22 cellular contexts compared by ENCODE assay signal in genomic region chr19:54310543-54310942, GRCh38. TPM values are rescaled to one million over a fixed set of nuclear protein-coding genes. Genes with fewer than 3 reads are reported as not detected.
DNase-seq lines count a peak whose midpoint lies in the region; ATAC-seq and TF ChIP-seq lines count a peak whose summit lies in the region.
"Had no signal": no experiment of that assay in that cellular context is flagged by ENCODE, and none has a peak within 500 bp of the region (broad histone marks: within the 10 kb centered on the region; RNA-seq: fewer than 3 reads in every experiment).

No MANE protein-coding gene starts in this region.

- H3K27ac Mint-ChIP-seq in CD14-positive monocyte: no peak overlapping the region
- H3K27ac Mint-ChIP-seq: CD4-positive, alpha-beta memory T cell; H9 had no signal

- peaks cover 64% of the 10 kb centered on the region for H3K4me1 Mint-ChIP-seq in CD14-positive monocyte
- H3K4me1 Mint-ChIP-seq: H9 had no signal

- H3K36me3 Mint-ChIP-seq in CD14-positive monocyte: peaks cover 50 to 60% of the 10 kb centered on the region in 2 donors
- H3K36me3 Mint-ChIP-seq: CD4-positive, alpha-beta memory T cell had no signal

- H3K9me3 ChIP-seq in left lung: no peaks in the 10 kb centered on the region
- H3K9me3 ChIP-seq: A549, BE2C had no signal

- H3K9me3 Mint-ChIP-seq in CD14-positive monocyte: peaks cover 0 to 11% (median 0%) of the 10 kb centered on the region in 7 donors
- H3K9me3 Mint-ChIP-seq: CD4-positive, alpha-beta memory T cell had no signal

- TF ChIP-seq CTCF in CD14-positive monocyte (IDR thresholded peaks at IDR 0.05) (no peak), coronary artery (IDR thresholded peaks at IDR 0.05) (no peak), left lung (IDR thresholded peaks at IDR 0.05) (no peak)

- ATAC-seq in left lobe of liver (no peak), left lung (no peak), SK-N-SH treated with all-trans-retinoic acid at 6 μM for 48 hours (no peak), GM18907 (IDR thresholded peaks at IDR 0.05; ENCODE audit: unreplicated experiment) (no peak)
- ATAC-seq: HCT116 had no signal

- peaks cover 0 to 40% of the 10 kb centered on the region in 2 donors for H3K36me3 ChIP-seq in left lung
- H3K36me3 ChIP-seq: BE2C had no signal

- no peak overlapping the region for H3K27ac ChIP-seq in coronary artery
- H3K27ac ChIP-seq in left lung: no peak overlapping the region
- H3K27ac ChIP-seq: A549, GM23248 had no signal

- peak overlapping the region; percentile 34 to 79 for H3K4me3 Mint-ChIP-seq in CD14-positive monocyte
- H3K4me3 Mint-ChIP-seq: CD4-positive, alpha-beta memory T cell; H9 had no signal

- DNase-seq in CD14-positive monocyte (ENCODE audit: low spot score) (no peak), coronary artery (ENCODE audit: low spot score) (peak; percentile 43), left lobe of liver (ENCODE audit: low spot score) (peak; percentile 26), posterior vena cava (ENCODE audit: low spot score) (peak; percentile 50), left lung (no peak)
- DNase-seq: 8988T; ACHN; AML-193; BE2C; Calu3; CD4-positive, alpha-beta memory T cell; COR-L47; DMS153; DND-41; GM23248; H9 had no signal

- intact Hi-C loops in CD14-positive monocyte (cut with micrococcal nuclease) (loop anchor here (5.0 to 10.0 kb wide), 2 partner anchors 33 to 46 kb away; no protein-coding TSS in a partner anchor), posterior vena cava (cut with DNase I) (no loop called here), left lung (cut with DNase I) (no loop called here)

- peaks cover 0 to 4% (median 4%) of the 10 kb centered on the region in 3 donors for H3K27me3 Mint-ChIP-seq in CD14-positive monocyte (ENCODE audit: low read depth in 3 of 3)

- H3K4me1 ChIP-seq in left lung: peaks cover 0 to 46% of the 10 kb centered on the region in 2 donors
- H3K4me1 ChIP-seq: A549, BE2C had no signal

- peaks cover 0 to 67% of the 10 kb centered on the region in 2 donors for H3K27me3 ChIP-seq in left lung
- H3K27me3 ChIP-seq: BLaER1 treated with 17β-estradiol and CSF1 and Interleukin-3, amounts not matched to agents 10 nM and 100 nM had no signal

- H3K4me3 ChIP-seq in coronary artery: no peak overlapping the region
- H3K4me3 ChIP-seq in left lung: peak overlapping the region in 1 of 2 donors; percentile 48
- H3K4me3 ChIP-seq: A549, GM23248 had no signal

TF ChIP-seq in SK-N-SH treated with all-trans-retinoic acid at 6 μM for 48 hours, 23 proteins besides CTCF, POLR2A, EP300 and RAD21:
- TF ChIP-seq CSRNP3 (CRISPR knock-in tag; IDR thresholded peaks at IDR 0.05) (no peak), TCF4 (CRISPR knock-in tag; IDR thresholded peaks at IDR 0.05; ENCODE audit: borderline replicate concordance) (no peak), TOX (CRISPR knock-in tag; IDR thresholded peaks at IDR 0.05; ENCODE audit: borderline replicate concordance) (no peak), ZC3H10 (CRISPR knock-in tag; IDR thresholded peaks at IDR 0.05) (no peak), GLIS3 (CRISPR knock-in tag; IDR thresholded peaks at IDR 0.05) (no peak), TSHZ2 (CRISPR knock-in tag; IDR thresholded peaks at IDR 0.05) (no peak), ZNF565 (CRISPR knock-in tag; conservative IDR thresholded peaks at IDR 0.05; ENCODE audit: low read depth) (no peak), POU6F1 (CRISPR knock-in tag; IDR thresholded peaks at IDR 0.05; ENCODE audit: borderline replicate concordance, low read depth) (no peak), OSR1 (CRISPR knock-in tag; IDR thresholded peaks at IDR 0.05) (no peak), ZFP3 (CRISPR knock-in tag; IDR thresholded peaks at IDR 0.05) (no peak)

RNA-seq across cellular contexts. Expression of gene LILRA5, which starts 2.4 kb away (rescaled TPM):
- 100 to 1,000 TPM; 516 to 580 TPM for polyA plus RNA-seq in CD14-positive monocyte
- total RNA-seq in left lobe of liver (1.4 TPM), posterior vena cava (10 to 100 TPM in 1 of 2 donors, 1 to 10 TPM in 1; 6.2 to 11.7 TPM), left lung (10 to 100 TPM in 1 of 2 donors, 1 to 10 TPM in 1; 4.2 to 52.8 TPM)
- total RNA-seq: Calu3, GM23248, H1, H9 had no signal
- polyA plus RNA-seq: A549; CD4-positive, alpha-beta memory T cell; GM23248; H1 had no signal

RNA-seq across cellular contexts. Expression of gene LILRA4, which starts 28.4 kb away (rescaled TPM):
- polyA plus RNA-seq in CD14-positive monocyte: 1 to 10 TPM; 2.2 to 3.4 TPM
- not detected for total RNA-seq in left lobe of liver
- total RNA-seq in posterior vena cava: under 1 TPM in 1 of 2 donors, not detected in 1; 0.57 TPM
- total RNA-seq in left lung: 1 to 10 TPM; 1.8 to 2.3 TPM
- total RNA-seq: Calu3; CD4-positive, alpha-beta memory T cell; GM23248; H1; H9 had no signal
- polyA plus RNA-seq: A549, GM23248, H1 had no signal

RNA-seq across cellular contexts. Expression of gene LILRB2, which starts 29.6 kb away (rescaled TPM):
- polyA plus RNA-seq in CD14-positive monocyte: 100 to 1,000 TPM; 111 to 172 TPM
- total RNA-seq in left lobe of liver: 1.7 TPM
- total RNA-seq in posterior vena cava: 10 to 100 TPM in 1 of 2 donors, 1 to 10 TPM in 1; 7.3 to 12.9 TPM
- 10 to 100 TPM; 10.5 to 54.9 TPM for total RNA-seq in left lung
- total RNA-seq: Calu3, GM23248, H1, H9 had no signal
- polyA plus RNA-seq: A549; CD4-positive, alpha-beta memory T cell; GM23248; H1 had no signal

RNA-seq across cellular contexts. Expression of gene LILRB5, which starts 53.5 kb away (rescaled TPM):
- polyA plus RNA-seq in CD14-positive monocyte: under 1 TPM; 0.14 to 0.17 TPM
- total RNA-seq in left lobe of liver (8.7 TPM), posterior vena cava (10 to 100 TPM; 14.9 to 22.5 TPM), left lung (10 to 100 TPM; 11.9 to 16.5 TPM)
- total RNA-seq: Calu3, GM23248, H1 had no signal
- polyA plus RNA-seq: A549; CD4-positive, alpha-beta memory T cell; GM23248 had no signal

RNA-seq across cellular contexts. Expression of gene LAIR1, which starts 54.2 kb away (rescaled TPM):
- polyA plus RNA-seq in CD14-positive monocyte: 10 to 100 TPM; 48.0 to 73.8 TPM
- 3.1 TPM for total RNA-seq in left lobe of liver
- 10 to 100 TPM; 18.3 to 42.2 TPM for total RNA-seq in posterior vena cava
- 100 to 1,000 TPM in 1 of 2 donors, 10 to 100 TPM in 1; 66.9 to 172 TPM for total RNA-seq in left lung
- total RNA-seq: GM23248, H1, H9 had no signal
- polyA plus RNA-seq: A549, GM23248 had no signal

Comparison
In these comparisons a context has a peak if more than half of its experiments do, and no peak if none do; other contexts are left out.
1. DNase-seq: peak in coronary artery (single experiment), left lobe of liver (single experiment) and posterior vena cava (single experiment); none in CD14-positive monocyte (single experiment) and left lung (0 of 2).
2. intact Hi-C loops: an anchor here in CD14-positive monocyte (5.0 to 10.0 kb wide); none called in posterior vena cava and left lung.